ENCODE assay signal across 8 cellular contexts in genomic region chrX:15854712-15855561, GRCh38. TPM values are rescaled to one million over a fixed set of nuclear protein-coding genes. Genes with fewer than 3 reads are reported as not detected.
DNase-seq lines count a peak whose midpoint lies in the region; ATAC-seq, FAIRE-seq and TF ChIP-seq lines count a peak whose summit lies in the region.

TSS of gene AP1S2 (minus strand) at chrX:15854813. CDS start at chrX:15852524, 2,289 bp downstream.

- CTCF ChIA-PET in HepG2 (lab: Yijun Ruan, JAX; ENCODE audit: low intra/inter-chr PET ratio, low total read pairs) = no interaction called here

- BruUV-seq in HepG2 (replicated peaks; lab: Mats Ljungman, UMichigan) = TSS peak; percentile 39

- no peaks in the 10 kb centered on the region for H3K9me3 Mint-ChIP-seq in dendritic cell treated with granulocyte-macrophage colony-stimulating factor and Interleukin-4, amounts not matched to agents 40 ng/mL and 50 ng/mL, for 4 days

- H3K27me3 ChIP-seq in HepG2 (ENCODE audit: control insufficient read depth in 1 of 2, insufficient read depth in 2 of 2, low read length in 2 of 2) = peaks cover 0 to 3% of the 10 kb centered on the region in 2 experiments; a peak in 1 of 5 replicates

- H4K20me1 ChIP-seq in HepG2 (ENCODE audit: insufficient read depth, low read length) = no peaks in the 10 kb centered on the region

- H3K9ac ChIP-seq in HepG2 (ENCODE audit: insufficient read depth, low read depth, low read length) = peak within 1 kb of the TSS; percentile 49

- peak within 1 kb of the TSS; percentile 100 for H3K27ac Mint-ChIP-seq in dendritic cell treated with granulocyte-macrophage colony-stimulating factor and Interleukin-4, amounts not matched to agents 40 ng/mL and 50 ng/mL, for 4 days

- ATAC-seq in GM19438 (IDR thresholded peaks at IDR 0.05; ENCODE audit: low read depth, unreplicated experiment) (peak; percentile 91), HG03571 (IDR thresholded peaks at IDR 0.05; ENCODE audit: unreplicated experiment) (peak; percentile 93), HepG2 (peak; percentile 97)

- POLR2A ChIA-PET in HepG2 (lab: Yijun Ruan, JAX) = interaction anchor here (1.0 to 1.2 kb wide), 2 partner anchors 111 to 180 kb away, joined by 3 to 4 read pairs; no protein-coding TSS in a partner anchor

- no peaks in the 10 kb centered on the region for H3K36me3 ChIP-seq in HepG2 (replicated peaks in 1 of 2; ENCODE audit: control insufficient read depth in 1 of 2, insufficient read depth in 2 of 2, low read length in 2 of 2)

- no peak for TF ChIP-seq EP300 in HepG2 (IDR thresholded peaks at IDR 0.05; ENCODE audit: low read depth in 2 of 2, low read length in 2 of 2)
- TF ChIP-seq EP300 in HepG2 (CRISPR knock-in tag; IDR thresholded peaks at IDR 0.05; ENCODE audit: borderline replicate concordance) = no peak

- peaks cover 19% of the 10 kb centered on the region for H3K4me1 Mint-ChIP-seq in dendritic cell treated with granulocyte-macrophage colony-stimulating factor and Interleukin-4, amounts not matched to agents 40 ng/mL and 50 ng/mL, for 4 days (ENCODE audit: low read depth)

- no peak for TF ChIP-seq RAD21 in HepG2 (CRISPR knock-in tag; IDR thresholded peaks at IDR 0.05)

- H3K36me3 Mint-ChIP-seq in dendritic cell treated with granulocyte-macrophage colony-stimulating factor and Interleukin-4, amounts not matched to agents 40 ng/mL and 50 ng/mL, for 4 days (ENCODE audit: low read depth) = peaks cover 21% of the 10 kb centered on the region

- no peak; a peak in 1 of 4 replicates for TF ChIP-seq POLR2A in HepG2 (IDR thresholded peaks at IDR 0.05; ENCODE audit: insufficient read depth in 1 of 2, low read depth in 2 of 2, low read length in 2 of 2)

- no peak for TF ChIP-seq CTCF in HepG2 (CRISPR knock-in tag; IDR thresholded peaks at IDR 0.05)

- peak within 1 kb of the TSS; percentile 87 for H3K4me3 Mint-ChIP-seq in dendritic cell treated with granulocyte-macrophage colony-stimulating factor and Interleukin-4, amounts not matched to agents 40 ng/mL and 50 ng/mL, for 4 days

- H3K4me3 ChIP-seq in HepG2 (replicated peaks in 1 of 3; ENCODE audit: insufficient read depth in 1 of 3, low read depth in 2 of 3, low read length in 3 of 3) = peak within 1 kb of the TSS; percentile 67 to 74 (median 72)

- no peaks in the 10 kb centered on the region for H3K9me3 ChIP-seq in HepG2 (ENCODE audit: low read length)

- FAIRE-seq in HepG2 (lab: Jason Lieb, UNC) = peak; percentile 60

- peak within 1 kb of the TSS; percentile 91 for H3K4me2 ChIP-seq in HepG2 (ENCODE audit: low read depth, low read length)

- intact Hi-C loops in dendritic cell treated with granulocyte-macrophage colony-stimulating factor and Interleukin-4, amounts not matched to agents 40 ng/mL and 50 ng/mL, for 4 days (cut with micrococcal nuclease) = loop anchor here (2.0 to 5.0 kb wide), 2 partner anchors 56 to 117 kb away; no protein-coding TSS in a partner anchor
- intact Hi-C loops in HepG2 (cut with micrococcal nuclease; ENCODE audit: unreplicated experiment) = loop anchor here (10.0 kb wide), 2 partner anchors 120 to 170 kb away; no protein-coding TSS in a partner anchor

- WGBS in HepG2 (ENCODE audit: low lambda C conversion rate) = 0% methylated on average over 18 of the region's 85 CpGs

- H3K27me3 Mint-ChIP-seq in dendritic cell treated with granulocyte-macrophage colony-stimulating factor and Interleukin-4, amounts not matched to agents 40 ng/mL and 50 ng/mL, for 4 days = no peaks in the 10 kb centered on the region

- H3K27ac ChIP-seq in HepG2 (ENCODE audit: extremely low read length, insufficient read depth, low read length) = peak within 1 kb of the TSS; percentile 64

- H2AFZ ChIP-seq in HepG2 (ENCODE audit: low read length) = peak within 1 kb of the TSS; percentile 78

- H3K79me2 ChIP-seq in HepG2 (ENCODE audit: insufficient read depth, low read length) = no peaks in the 10 kb centered on the region

- H3K4me1 ChIP-seq in HepG2 (ENCODE audit: insufficient read depth, low read length) = peaks cover 22% of the 10 kb centered on the region; the same call in 1 of the 2 replicates

- peak; percentile 94 for DNase-seq in CD1c-positive myeloid dendritic cell (ENCODE audit: extremely low spot score)
- peak; percentile 89 for DNase-seq in NCI-H774 (lab: John Stamatoyannopoulos, UW)
- peak; percentile 83 to 86 for DNase-seq in activated CD4-positive, alpha-beta T cell treated with anti-CD3 and anti-CD28 coated beads, Interleukin-2, amount 50 U/mL, for 4 hours
- DNase-seq in HepG2 (ENCODE audit: low spot score) = peak; percentile 80
- peak; percentile 76 to 95 for DNase-seq in stimulated activated CD4-positive, alpha-beta T cell treated with anti-CD3 and anti-CD28 coated beads, Interleukin-2, amount 100 ng/mL, for 48 hours

- in situ Hi-C loops in HepG2 (cut with HindIII; ENCODE audit: extremely low pct_ligation_motif_present, low pct_unique_long_range_greater_than_20kb) = no loop called here

TF ChIP-seq in HepG2, 621 proteins besides CTCF, POLR2A, EP300 and RAD21 (continues in another document):
- no peak for TF ChIP-seq ZFP41 (CRISPR knock-in tag; IDR thresholded peaks at IDR 0.05; ENCODE audit: borderline replicate concordance)
- TF ChIP-seq ZBTB34 (CRISPR knock-in tag; IDR thresholded peaks at IDR 0.05) = no peak
- TF ChIP-seq MEIS2 (CRISPR knock-in tag; IDR thresholded peaks at IDR 0.05) = no peak; the same call in 1 of the 2 replicates
- no peak for TF ChIP-seq HIVEP1 (CRISPR knock-in tag; IDR thresholded peaks at IDR 0.05)
- peak; percentile 32 for TF ChIP-seq RBFOX2 (IDR thresholded peaks at IDR 0.05; ENCODE audit: low read depth, low read length)
- TF ChIP-seq FUBP1 (CRISPR knock-in tag; IDR thresholded peaks at IDR 0.05; ENCODE audit: borderline replicate concordance) = no peak
- TF ChIP-seq KDM2A (CRISPR knock-in tag; IDR thresholded peaks at IDR 0.05; ENCODE audit: borderline replicate concordance, low read depth) = peak; percentile 53; the same call in 1 of the 2 replicates
- TF ChIP-seq ZBTB7B (CRISPR knock-in tag; IDR thresholded peaks at IDR 0.05) = no peak
- no peak for TF ChIP-seq SMYD3 (CRISPR knock-in tag; IDR thresholded peaks at IDR 0.05)
- TF ChIP-seq SAFB2 (CRISPR knock-in tag; IDR thresholded peaks at IDR 0.05; ENCODE audit: borderline replicate concordance, low read depth) = no peak
- no peak for TF ChIP-seq MXD4 (CRISPR knock-in tag; IDR thresholded peaks at IDR 0.05)
- TF ChIP-seq CBX2 (IDR thresholded peaks at IDR 0.05; ENCODE audit: low read depth, low read length) = no peak
- TF ChIP-seq CBX2 (CRISPR knock-in tag; IDR thresholded peaks at IDR 0.05; ENCODE audit: low read depth) = no peak
- TF ChIP-seq ZZZ3 (CRISPR knock-in tag; IDR thresholded peaks at IDR 0.05; ENCODE audit: borderline replicate concordance) = no peak
- TF ChIP-seq RXRB (CRISPR knock-in tag; IDR thresholded peaks at IDR 0.05; ENCODE audit: borderline replicate concordance) = no peak

RNA-seq across cellular contexts. Expression of gene AP1S2, which starts in this region (rescaled TPM):
- 18.8 and 22.7 TPM in 2 replicates for total RNA-seq in HepG2 (2016; rRNA removed; fragmentation: Illumina TruSeq; extraction: Trizol)
- 3.9 and 4.6 TPM in 2 replicates for total RNA-seq in HepG2 (2016; cell fraction: cytosol; rRNA removed; fragmentation: Illumina TruSeq; extraction: Trizol; ENCODE audit: low read depth)
- total RNA-seq in HepG2 (2016; cell fraction: insoluble cytoplasmic fraction; rRNA removed; fragmentation: Illumina TruSeq; extraction: Trizol) = 13.7 and 22.4 TPM in 2 replicates
- total RNA-seq in HepG2 (2016; cell fraction: membrane; rRNA removed; fragmentation: Illumina TruSeq; extraction: Trizol) = 10.4 and 10.9 TPM in 2 replicates
- total RNA-seq in HepG2 (2016; cell fraction: nucleus; rRNA removed; fragmentation: Illumina TruSeq; extraction: Trizol) = 9.5 and 10.1 TPM in 2 replicates
- polyA plus RNA-seq in HepG2 (2011; rRNA removed) = 7.1 and 10.1 TPM in 2 replicates
- polyA plus RNA-seq in HepG2 (2011; cell fraction: cytosol; rRNA removed) = 2.8 and 4.9 TPM in 2 replicates
- 2.4 and 3.9 TPM in 2 replicates for polyA plus RNA-seq in HepG2 (2011; cell fraction: nucleus; rRNA removed)
- polyA plus RNA-seq in HepG2 (2012) = 6.8 and 8.8 TPM in 2 replicates
- polyA plus RNA-seq in HepG2 (2016; cell fraction: cytosol; fragmentation: Illumina TruSeq; extraction: Trizol; ENCODE audit: low read depth) = 3.8 and 4.5 TPM in 2 replicates
- polyA plus RNA-seq in HepG2 (2016; cell fraction: insoluble cytoplasmic fraction; fragmentation: Illumina TruSeq; extraction: Trizol; ENCODE audit: low read depth) = 20.0 and 20.8 TPM in 2 replicates
- polyA plus RNA-seq in HepG2 (2016; cell fraction: membrane; fragmentation: Illumina TruSeq; extraction: Trizol; ENCODE audit: low read depth) = 9.1 and 9.6 TPM in 2 replicates
- 12.7 and 12.8 TPM in 2 replicates for polyA plus RNA-seq in HepG2 (2016; cell fraction: nucleus; fragmentation: Illumina TruSeq; extraction: Trizol; ENCODE audit: insufficient read depth, low read depth)
- polyA minus RNA-seq in HepG2 (2011; rRNA and poly(A)+ RNA removed; ENCODE audit: low replicate concordance) = 5.8 and 14.8 TPM in 2 replicates
- polyA minus RNA-seq in HepG2 (2011; cell fraction: cytosol; rRNA and poly(A)+ RNA removed) = 8.6 and 9.3 TPM in 2 replicates
- 10.2 and 10.4 TPM in 2 replicates for polyA minus RNA-seq in HepG2 (2011; cell fraction: nucleus; rRNA and poly(A)+ RNA removed)

Comparison
In these comparisons a context has a peak if more than half of its experiments do, and no peak if none do; other contexts are left out.
1. Peak in every context shown above with its lines: DNase-seq, ATAC-seq, H3K4me3 ChIP-seq and H3K27ac ChIP-seq.